In genomic region chr5:36034536-36035134, GRCh38 we compare ENCODE assay signal across 8 cellular contexts. TPM values are rescaled to one million over a fixed set of nuclear protein-coding genes. Genes with fewer than 3 reads are reported as not detected.
"Had no signal": no experiment of that assay in that cellular context is flagged by ENCODE, and none has a peak within 500 bp of the region (broad histone marks: within the 10 kb centered on the region; RNA-seq: fewer than 3 reads in every experiment).

No MANE protein-coding gene starts in this region.

RNA-seq across cellular contexts. Expression of gene UGT3A2, which starts 32.0 kb away (rescaled TPM):
- total RNA-seq: MCF 10A, NCI-H460, PC-9, Right ventricle myocardium inferior, RPMI7951, SJCRH30 had no signal

RNA-seq across cellular contexts. Expression of gene UGT3A1, which starts 43.4 kb away (rescaled TPM):
- total RNA-seq: MCF 10A, NCI-H460, OCI-LY7, PC-9, Right ventricle myocardium inferior, RPMI7951, SK-MEL-5 had no signal
